In the genomic region with DNA sequence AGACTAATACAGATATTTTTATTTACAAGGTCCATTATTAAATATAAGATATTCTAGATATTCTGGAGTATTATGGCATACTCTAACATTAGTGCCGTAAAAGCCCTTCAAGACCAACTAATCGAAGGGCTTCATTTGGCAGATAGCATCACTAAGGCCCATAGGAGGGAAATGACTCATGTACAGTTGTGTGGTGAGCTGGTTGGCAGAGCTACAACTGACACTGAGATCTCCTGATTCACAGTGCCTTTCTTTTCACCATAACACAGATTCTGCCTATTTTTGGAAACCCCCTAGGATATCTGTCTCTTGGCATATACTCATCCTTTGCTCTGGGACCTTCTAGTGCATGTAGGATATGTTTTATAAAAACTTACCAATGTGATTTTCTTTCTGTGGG, we compare ENCODE assay signal across 19 cellular contexts.
DNase-seq lines count a peak whose midpoint lies in the region; ATAC-seq and TF ChIP-seq lines count a peak whose summit lies in the region.
"Had no signal": no experiment of that assay in that cellular context is flagged by ENCODE, and none has a peak within 500 bp of the region (broad histone marks: within the 10 kb centered on the region; RNA-seq: fewer than 3 reads in every experiment).

No MANE protein-coding gene starts in this region.

- no peaks in the 10 kb centered on the region for H3K9me3 ChIP-seq in CD4-positive, alpha-beta T cell (ENCODE audit: control insufficient read depth, low read length)
- H3K9me3 ChIP-seq: right lobe of liver, testis had no signal

- no peaks in the 10 kb centered on the region for H3K27me3 Mint-ChIP-seq in activated naive CD8-positive, alpha-beta T cell treated with anti-CD3 and anti-CD28 coated beads, Interleukin-2, amount 50 U/mL, for 24 hours
- H3K27me3 Mint-ChIP-seq in CD4-positive, alpha-beta T cell: no peaks in the 10 kb centered on the region

- H3K4me1 Mint-ChIP-seq in activated naive CD8-positive, alpha-beta T cell treated with anti-CD3 and anti-CD28 coated beads, Interleukin-2, amount 50 U/mL, for 24 hours: peaks cover 15% of the 10 kb centered on the region
- H3K4me1 Mint-ChIP-seq in CD4-positive, alpha-beta T cell (ENCODE audit: low read depth): peaks cover 5% of the 10 kb centered on the region

- DNase-seq in AG10803 (ENCODE audit: low read depth) (peak; percentile 56), GM03348 (ENCODE audit: low spot score) (peak; percentile 37), iris pigment epithelial cell (ENCODE audit: low read depth) (peak; percentile 1), occipital lobe (lab: John Stamatoyannopoulos, UW) (no peak), NOMO-1 treated with DMSO at 0.1 percent for 48 hours (lab: John Stamatoyannopoulos, UW; ENCODE audit: unreplicated experiment) (no peak)
- DNase-seq in activated naive CD8-positive, alpha-beta T cell treated with anti-CD3 and anti-CD28 coated beads, Interleukin-2, amount 50 U/mL, for 24 hours: no peak
- DNase-seq in CD4-positive, alpha-beta T cell: no peak
- DNase-seq: activated CD4-positive, alpha-beta T cell treated with anti-CD3 and anti-CD28 coated beads, Interleukin-2, amount 50 U/mL, for 4 hours; HFFc6; left cardiac atrium; midbrain; MV-4-11; NCI-H2171; NCI-H748 treated with DMSO at 0.1 percent for 48 hours; nucleus accumbens; right lobe of liver; testis had no signal

- no peaks in the 10 kb centered on the region for H3K27me3 ChIP-seq in CD4-positive, alpha-beta T cell (ENCODE audit: control insufficient read depth, insufficient read depth, low read length)
- H3K27me3 ChIP-seq: right lobe of liver, testis had no signal

- H3K9me3 Mint-ChIP-seq in activated naive CD8-positive, alpha-beta T cell treated with anti-CD3 and anti-CD28 coated beads, Interleukin-2, amount 50 U/mL, for 24 hours: peaks cover 12% of the 10 kb centered on the region
- peaks cover 4% of the 10 kb centered on the region for H3K9me3 Mint-ChIP-seq in CD4-positive, alpha-beta T cell

- no peak overlapping the region for H3K27ac ChIP-seq in CD4-positive, alpha-beta T cell (ENCODE audit: low read depth, low read length)
- H3K27ac ChIP-seq: right lobe of liver, SK-N-MC, testis had no signal

- POLR2A ChIA-PET in CD4-positive, alpha-beta T cell (lab: Charles Lee): no interaction called here

- CTCF ChIA-PET in CD4-positive, alpha-beta T cell (lab: Charles Lee): no interaction called here

- H3K4me3 Mint-ChIP-seq in activated naive CD8-positive, alpha-beta T cell treated with anti-CD3 and anti-CD28 coated beads, Interleukin-2, amount 50 U/mL, for 24 hours: no peak overlapping the region
- H3K4me3 Mint-ChIP-seq in CD4-positive, alpha-beta T cell: no peak overlapping the region
- H3K4me3 Mint-ChIP-seq: HFFc6 had no signal

- no peak for TF ChIP-seq CTCF in AG10803 (conservative IDR thresholded peaks at IDR 0.05; ENCODE audit: low read length)
- no peak for TF ChIP-seq CTCF in CD4-positive, alpha-beta T cell (IDR thresholded peaks at IDR 0.05)

- intact Hi-C loops in CD4-positive, alpha-beta T cell (cut with DNase I, micrococcal nuclease): no loop called here

- no peak overlapping the region for H3K4me3 ChIP-seq in AG10803 (ENCODE audit: low read length)
- H3K4me3 ChIP-seq: right lobe of liver, SK-N-MC, testis had no signal

- no peak overlapping the region for H3K27ac Mint-ChIP-seq in activated naive CD8-positive, alpha-beta T cell treated with anti-CD3 and anti-CD28 coated beads, Interleukin-2, amount 50 U/mL, for 24 hours
- no peak overlapping the region for H3K27ac Mint-ChIP-seq in CD4-positive, alpha-beta T cell
- H3K27ac Mint-ChIP-seq: HFFc6 had no signal

- ATAC-seq in activated naive CD8-positive, alpha-beta T cell treated with anti-CD3 and anti-CD28 coated beads, Interleukin-2, amount 50 U/mL, for 24 hours: peak; percentile 77
- ATAC-seq in GM21390 (IDR thresholded peaks at IDR 0.05; ENCODE audit: unreplicated experiment): no peak
- no peak for ATAC-seq in CD4-positive, alpha-beta T cell (ENCODE audit: poor library complexity)
- ATAC-seq: left cardiac atrium, right lobe of liver had no signal

- H3K36me3 Mint-ChIP-seq in activated naive CD8-positive, alpha-beta T cell treated with anti-CD3 and anti-CD28 coated beads, Interleukin-2, amount 50 U/mL, for 24 hours (ENCODE audit: low read depth): peaks cover 7% of the 10 kb centered on the region
- H3K36me3 Mint-ChIP-seq in CD4-positive, alpha-beta T cell (ENCODE audit: low read depth): no peaks in the 10 kb centered on the region

Comparison
In these comparisons a context has a peak if more than half of its experiments do, and no peak if none do; other contexts are left out.
1. DNase-seq: peak in AG10803 (single experiment), GM03348 (single experiment) and iris pigment epithelial cell (single experiment); none in activated naive CD8-positive, alpha-beta T cell treated with anti-CD3 and anti-CD28 coated beads, Interleukin-2, amount 50 U/mL, for 24 hours (single experiment), occipital lobe (single experiment), NOMO-1 treated with DMSO at 0.1 percent for 48 hours (single experiment) and CD4-positive, alpha-beta T cell (0 of 10).